In the genomic region with DNA sequence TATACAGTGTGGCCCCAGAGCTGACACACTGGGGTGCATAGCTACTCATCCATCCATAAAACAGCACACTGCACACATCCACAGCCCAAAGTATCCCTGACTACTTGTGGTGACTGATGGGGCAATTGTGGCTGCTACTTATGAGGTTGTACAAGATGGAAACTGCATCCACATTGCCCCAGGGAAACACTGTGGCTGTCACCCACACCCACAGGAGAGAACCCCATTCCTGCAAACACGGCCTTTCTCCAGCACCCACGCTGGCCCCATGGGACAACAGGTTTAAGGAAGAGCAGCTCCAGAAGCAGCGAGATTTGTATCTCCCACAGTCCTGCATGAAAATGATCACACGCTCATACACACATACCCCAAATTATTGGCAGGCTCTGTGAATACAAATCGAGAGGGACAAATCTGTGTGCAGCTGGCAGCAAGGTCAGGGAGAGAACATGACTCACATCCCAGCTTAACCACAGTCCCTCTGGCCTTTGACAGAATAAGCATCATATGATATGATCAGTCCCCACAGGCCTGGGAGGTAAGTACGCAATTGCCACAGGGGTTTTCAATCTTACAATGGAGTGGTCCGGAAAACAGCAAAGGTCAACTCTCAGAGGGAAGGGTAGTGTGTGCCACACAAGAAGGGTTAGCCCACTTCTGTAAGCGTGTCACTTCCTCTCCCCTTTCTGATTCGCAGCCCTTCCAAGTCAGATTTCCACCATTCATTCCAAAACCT, we compare ENCODE assay signal across 8 cellular contexts.
DNase-seq lines count a peak whose midpoint lies in the region; ATAC-seq lines count a peak whose summit lies in the region.

No MANE protein-coding gene starts in this region.

- H3K9me3 Mint-ChIP-seq in activated CD4-positive, alpha-beta memory T cell treated with anti-CD3 and anti-CD28 coated beads for 36 hours, result no peaks in the 10 kb centered on the region

- H3K36me3 Mint-ChIP-seq in activated CD4-positive, alpha-beta memory T cell treated with anti-CD3 and anti-CD28 coated beads for 36 hours, result peaks cover 8% of the 10 kb centered on the region

- CTCF ChIA-PET in activated CD4-positive, alpha-beta memory T cell treated with anti-CD3 and anti-CD28 coated beads for 36 hours (lab: Charles Lee), result interaction anchor here (0.7 to 2.1 kb wide), 3 partner anchors 14 to 64 kb away, joined by 3 to 6 read pairs (median 5); no protein-coding TSS in a partner anchor

- POLR2A ChIA-PET in activated CD4-positive, alpha-beta memory T cell treated with anti-CD3 and anti-CD28 coated beads for 36 hours (lab: Charles Lee), result no interaction called here

- intact Hi-C loops in activated CD4-positive, alpha-beta memory T cell treated with anti-CD3 and anti-CD28 coated beads for 36 hours (cut with micrococcal nuclease), result loop anchor here (5.0 kb wide), 1 partner anchor 55 kb away; no protein-coding TSS in a partner anchor

- peak overlapping the region; percentile 55 for H3K27ac Mint-ChIP-seq in activated CD4-positive, alpha-beta memory T cell treated with anti-CD3 and anti-CD28 coated beads for 36 hours

- H3K4me1 Mint-ChIP-seq in activated CD4-positive, alpha-beta memory T cell treated with anti-CD3 and anti-CD28 coated beads for 36 hours (ENCODE audit: low read depth), result peaks cover 12% of the 10 kb centered on the region

- H3K4me3 Mint-ChIP-seq in activated CD4-positive, alpha-beta memory T cell treated with anti-CD3 and anti-CD28 coated beads for 36 hours, result no peak overlapping the region

- DNase-seq in ELR (ENCODE audit: low read depth), result peak; percentile 95
- peak; percentile 51 for DNase-seq in activated CD4-positive, alpha-beta memory T cell treated with anti-CD3 and anti-CD28 coated beads for 36 hours
- peak; percentile 36 for DNase-seq in left lobe of liver (ENCODE audit: low spot score)
- DNase-seq in DMS53 (lab: John Stamatoyannopoulos, UW), result no peak
- no peak for DNase-seq in DMS 273 (lab: John Stamatoyannopoulos, UW; ENCODE audit: unreplicated experiment)

- no peaks in the 10 kb centered on the region for H3K27me3 Mint-ChIP-seq in activated CD4-positive, alpha-beta memory T cell treated with anti-CD3 and anti-CD28 coated beads for 36 hours

- ATAC-seq in HG02588 (IDR thresholded peaks at IDR 0.05; ENCODE audit: unreplicated experiment), result peak; percentile 32
- no peak for ATAC-seq in left lobe of liver
- ATAC-seq in GM21360 (IDR thresholded peaks at IDR 0.05; ENCODE audit: unreplicated experiment), result no peak
- no peak for ATAC-seq in HG02884 (IDR thresholded peaks at IDR 0.05; ENCODE audit: unreplicated experiment)

Comparison
In these comparisons a context has a peak if more than half of its experiments do, and no peak if none do; other contexts are left out.
1. DNase-seq: peak in ELR (single experiment), activated CD4-positive, alpha-beta memory T cell treated with anti-CD3 and anti-CD28 coated beads for 36 hours (single experiment) and left lobe of liver (single experiment); none in DMS53 (single experiment) and DMS 273 (single experiment).